2 cellular contexts compared by ENCODE assay signal in the genomic region with DNA sequence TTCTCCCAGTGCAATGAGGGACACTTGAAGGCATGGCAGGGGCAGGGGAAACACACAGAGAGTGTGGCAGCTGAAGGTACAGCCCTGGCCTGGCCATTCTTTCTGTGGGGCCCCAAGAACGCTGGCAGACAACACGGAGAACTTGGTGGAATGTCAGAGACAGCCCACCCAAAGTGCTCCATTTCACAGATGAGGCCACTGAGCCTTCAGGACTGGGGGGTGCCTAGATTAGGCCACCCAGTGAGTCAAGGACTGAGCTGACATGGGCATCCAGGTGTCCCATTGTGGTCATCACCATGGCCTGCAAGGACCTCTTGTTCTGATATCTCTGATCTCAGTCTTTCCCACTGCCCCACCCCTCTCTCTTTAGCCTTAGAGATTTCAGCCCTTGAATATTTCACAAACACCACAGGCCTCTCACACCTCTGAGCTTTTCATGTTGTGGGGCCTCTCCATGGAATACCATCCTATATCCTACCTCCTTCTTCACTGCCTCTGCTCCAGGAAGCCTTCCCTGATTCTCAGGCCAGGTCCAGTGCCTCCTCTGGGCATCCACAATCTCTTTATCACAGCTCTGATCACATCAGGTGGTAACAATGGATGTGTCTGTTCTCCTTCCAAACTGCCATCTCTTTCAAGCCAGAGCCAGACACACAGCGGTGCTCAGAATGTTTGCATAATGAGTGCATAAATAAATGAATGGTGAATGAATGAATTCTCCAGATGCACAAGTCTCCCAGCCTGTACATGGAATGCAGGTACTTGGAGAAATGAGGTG.
TF ChIP-seq lines count a peak whose summit lies in the region.

No MANE protein-coding gene starts in this region.

TF ChIP-seq in HepG2, 621 proteins besides CTCF, POLR2A, EP300 and RAD21:
- TF ChIP-seq, protein P1, sequence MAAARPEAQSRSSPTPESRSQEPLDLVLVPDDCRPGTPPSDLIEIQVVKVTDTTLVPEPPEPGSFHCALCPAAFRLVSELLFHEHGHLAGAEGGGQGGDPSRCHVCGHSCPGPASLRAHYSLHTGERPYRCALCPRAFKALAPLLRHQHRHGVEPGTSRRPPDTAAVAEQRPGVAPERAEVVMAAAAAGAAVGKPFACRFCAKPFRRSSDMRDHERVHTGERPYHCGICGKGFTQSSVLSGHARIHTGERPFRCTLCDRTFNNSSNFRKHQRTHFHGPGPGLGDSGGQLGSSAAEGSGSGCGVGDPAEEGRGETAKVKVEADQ (CRISPR knock-in tag; IDR thresholded peaks at IDR 0.05; ENCODE audit: borderline replicate concordance), result no peak
- peak; percentile 82 for TF ChIP-seq ZNF629 (CRISPR knock-in tag; conservative IDR thresholded peaks at IDR 0.05)

TF ChIP-seq in H1, 55 proteins besides CTCF, POLR2A, EP300 and RAD21:
- TF ChIP-seq ATF2 (IDR thresholded peaks at IDR 0.05; ENCODE audit: low read length), result no peak
- TF ChIP-seq MAFK (IDR thresholded peaks at IDR 0.05; ENCODE audit: low read depth, low read length), result no peak
- no peak for TF ChIP-seq TAF1 (IDR thresholded peaks at IDR 0.05; ENCODE audit: low read depth, low read length)
- TF ChIP-seq CHD1 (IDR thresholded peaks at IDR 0.05; ENCODE audit: low read depth, low read length), result no peak
- no peak for TF ChIP-seq BCL11A (IDR thresholded peaks at IDR 0.05; ENCODE audit: low read depth in 2 of 2, low read length in 2 of 2)
- TF ChIP-seq ATF3 (IDR thresholded peaks at IDR 0.05; ENCODE audit: insufficient read depth, low read depth, low read length), result no peak
- TF ChIP-seq ZNF274 (IDR thresholded peaks at IDR 0.05; ENCODE audit: borderline replicate concordance, extremely low read depth, low read length), result no peak
- TF ChIP-seq SP1 (IDR thresholded peaks at IDR 0.05; ENCODE audit: low read depth, low read length), result no peak
- no peak for TF ChIP-seq TBP (IDR thresholded peaks at IDR 0.05; ENCODE audit: low read depth, low read length)
- no peak for TF ChIP-seq KDM4A (IDR thresholded peaks at IDR 0.05; ENCODE audit: low read depth, low read length, severe bottlenecking)
- TF ChIP-seq JUN (IDR thresholded peaks at IDR 0.05; ENCODE audit: low read depth, low read length), result no peak
- no peak for TF ChIP-seq POU5F1 (IDR thresholded peaks at IDR 0.05; ENCODE audit: low read depth, low read length)
- TF ChIP-seq USF2 (IDR thresholded peaks at IDR 0.05; ENCODE audit: low read length), result no peak
- no peak for TF ChIP-seq SIX5 (IDR thresholded peaks at IDR 0.05; ENCODE audit: low read depth, low read length)
- no peak for TF ChIP-seq CHD2 (IDR thresholded peaks at IDR 0.05; ENCODE audit: low read length)
- no peak for TF ChIP-seq CBX5 (IDR thresholded peaks at IDR 0.05; ENCODE audit: low read depth, low read length)
- TF ChIP-seq TEAD4 (IDR thresholded peaks at IDR 0.05; ENCODE audit: low read depth, low read length), result no peak
- no peak for TF ChIP-seq YY1 (IDR thresholded peaks at IDR 0.05; ENCODE audit: low read depth, low read length)
- TF ChIP-seq POLR2AphosphoS5 (IDR thresholded peaks at IDR 0.05; ENCODE audit: low read depth, low read length), result no peak
